Comparison of ENCODE assay signal across 19 cellular contexts in genomic region chr13:29006359-29006850, GRCh38.
A peak's percentile ranks its signal among the peaks of the same experiment; 100 is the strongest.
DNase-seq lines count a peak whose midpoint lies in the region; ATAC-seq and TF ChIP-seq lines count a peak whose summit lies in the region.
"Had no signal": no experiment of that assay in that cellular context is flagged by ENCODE, and none has a peak within 500 bp of the region (broad histone marks: within the 10 kb centered on the region; RNA-seq: fewer than 3 reads in every experiment).

No MANE protein-coding gene starts in this region.

- no peak overlapping the region for H3K27ac Mint-ChIP-seq in GM23338
- H3K27ac Mint-ChIP-seq: CD14-positive monocyte; CD4-positive, alpha-beta memory T cell had no signal

- peaks cover 2% of the 10 kb centered on the region for H3K27me3 Mint-ChIP-seq in GM23338 (ENCODE audit: insufficient read depth, low read depth, poor library complexity)

- intact Hi-C loops in Right ventricle myocardium inferior (cut with DNase I), result no loop called here
- intact Hi-C loops in left ventricle myocardium inferior (cut with micrococcal nuclease), result no loop called here
- intact Hi-C loops in ascending aorta (cut with DNase I), result no loop called here
- intact Hi-C loops in left ventricle myocardium superior (cut with micrococcal nuclease), result no loop called here
- intact Hi-C loops in head of caudate nucleus (cut with DNase I), result no loop called here

- H3F3A ChIP-seq in GM23338 (replicated peaks; ENCODE audit: low read depth), result no peaks in the 10 kb centered on the region

- no peaks in the 10 kb centered on the region for H3K36me3 ChIP-seq in left ventricle myocardium inferior
- no peaks in the 10 kb centered on the region for H3K36me3 ChIP-seq in GM23338 (ENCODE audit: insufficient read depth)
- no peaks in the 10 kb centered on the region for H3K36me3 ChIP-seq in ascending aorta
- H3K36me3 ChIP-seq: BLaER1, HAP-1 had no signal

- no peaks in the 10 kb centered on the region for H3K79me2 ChIP-seq in GM23338 (replicated peaks; ENCODE audit: insufficient read depth)

- H3K4me3 ChIP-seq in left ventricle myocardium inferior (no peak overlapping the region), GM23338 (no peak overlapping the region), ascending aorta (no peak overlapping the region)
- H3K4me3 ChIP-seq: A549, BLaER1, HAP-1 had no signal

- H3K9me3 ChIP-seq in left ventricle myocardium inferior (replicated peaks) (no peaks in the 10 kb centered on the region), ascending aorta (no peaks in the 10 kb centered on the region)
- H3K9me3 ChIP-seq: A549, BLaER1, HAP-1 had no signal

- H3K4me2 ChIP-seq in GM23338, result no peak overlapping the region
- H3K4me2 ChIP-seq: A549, BLaER1 had no signal

- H2AFZ ChIP-seq in GM23338, result peak overlapping the region; percentile 47; the same call in 1 of the 2 replicates

- peaks cover 30% of the 10 kb centered on the region for H3K4me1 ChIP-seq in left ventricle myocardium inferior
- 0 out of 2 replicates have a peak, but pooled peaks cover 6% of the 10 kb centered on the region for H3K4me1 ChIP-seq in GM23338 (ENCODE audit: insufficient read depth)
- peaks cover 0 to 25% of the 10 kb centered on the region in 2 donors for H3K4me1 ChIP-seq in ascending aorta
- H3K4me1 ChIP-seq: A549, BLaER1, HAP-1 had no signal

- TF ChIP-seq CTCF in left ventricle myocardium inferior (IDR thresholded peaks at IDR 0.05; ENCODE audit: borderline replicate concordance) (no peak), GM23338 (conservative IDR thresholded peaks at IDR 0.05; ENCODE audit: low read depth in 2 of 2) (no peak), ascending aorta (IDR thresholded peaks at IDR 0.05) (no peak)

- DNase-seq in Right ventricle myocardium inferior (ENCODE audit: missing footprints) (no peak), left ventricle myocardium inferior (no peak), GM23338 (ENCODE audit: low spot score) (no peak), ascending aorta (ENCODE audit: low spot score in 2 of 2) (no peak), left ventricle myocardium superior (no peak), NCI-H1417 (lab: John Stamatoyannopoulos, UW) (no peak), NCI-H774 (lab: John Stamatoyannopoulos, UW) (no peak), head of caudate nucleus (no peak)
- DNase-seq: AML-193; CD4-positive, alpha-beta memory T cell; DMS153; DMS79; GDM1; GOT3 had no signal

- no peaks in the 10 kb centered on the region for H3K27me3 ChIP-seq in left ventricle myocardium inferior (ENCODE audit: low read depth)
- H3K27me3 ChIP-seq in GM23338 (ENCODE audit: insufficient read depth), result no peaks in the 10 kb centered on the region
- H3K27me3 ChIP-seq in ascending aorta, result no peaks in the 10 kb centered on the region
- H3K27me3 ChIP-seq: BLaER1 had no signal

- H3K9me2 ChIP-seq in GM23338 (ENCODE audit: insufficient read depth), result no peaks in the 10 kb centered on the region

- no peak overlapping the region for H3K4me3 Mint-ChIP-seq in GM23338
- H3K4me3 Mint-ChIP-seq: CD14-positive monocyte; CD4-positive, alpha-beta memory T cell had no signal

- ATAC-seq in Right ventricle myocardium inferior (peak; percentile 72), GM23338 (peak; percentile 46; the same call in 2 of the 3 replicates), left ventricle myocardium superior (peak; percentile 78)
- ATAC-seq: A549 had no signal

- H4K20me1 ChIP-seq in GM23338 (replicated peaks; ENCODE audit: insufficient read depth), result no peaks in the 10 kb centered on the region
- H4K20me1 ChIP-seq: BLaER1 had no signal

- no peak overlapping the region for H3K27ac ChIP-seq in left ventricle myocardium inferior (replicated peaks)
- no peak overlapping the region for H3K27ac ChIP-seq in GM23338 (ENCODE audit: low read depth)
- peak overlapping the region; percentile 2 to 32 for H3K27ac ChIP-seq in ascending aorta
- H3K27ac ChIP-seq: 22Rv1, A549, BLaER1 had no signal

- no peaks in the 10 kb centered on the region for H3K36me3 Mint-ChIP-seq in GM23338 (ENCODE audit: low read depth)
- H3K36me3 Mint-ChIP-seq: CD14-positive monocyte; CD4-positive, alpha-beta memory T cell had no signal

- H3K9me3 Mint-ChIP-seq in GM23338, result no peaks in the 10 kb centered on the region

- H3K4me1 Mint-ChIP-seq in GM23338, result peaks cover 21% of the 10 kb centered on the region
- H3K4me1 Mint-ChIP-seq: CD14-positive monocyte; CD4-positive, alpha-beta memory T cell had no signal

TF ChIP-seq in GM23338, 12 proteins besides CTCF, POLR2A, EP300 and RAD21 (continues in another document):
- TF ChIP-seq ETS1 (IDR thresholded peaks at IDR 0.05) (no peak), CREB1 (CRISPR knock-in tag; IDR thresholded peaks at IDR 0.05; ENCODE audit: low read depth) (no peak), EZH2phosphoT487 (IDR thresholded peaks at IDR 0.05; ENCODE audit: unreplicated experiment) (no peak), STAT1 (IDR thresholded peaks at IDR 0.05; ENCODE audit: unreplicated experiment) (no peak), POLR2AphosphoS5 (IDR thresholded peaks at IDR 0.05; ENCODE audit: low read depth) (no peak), ZNF331 (CRISPR knock-in tag; IDR thresholded peaks at IDR 0.05; ENCODE audit: low read depth) (no peak)
- TF ChIP-seq, protein P1, sequence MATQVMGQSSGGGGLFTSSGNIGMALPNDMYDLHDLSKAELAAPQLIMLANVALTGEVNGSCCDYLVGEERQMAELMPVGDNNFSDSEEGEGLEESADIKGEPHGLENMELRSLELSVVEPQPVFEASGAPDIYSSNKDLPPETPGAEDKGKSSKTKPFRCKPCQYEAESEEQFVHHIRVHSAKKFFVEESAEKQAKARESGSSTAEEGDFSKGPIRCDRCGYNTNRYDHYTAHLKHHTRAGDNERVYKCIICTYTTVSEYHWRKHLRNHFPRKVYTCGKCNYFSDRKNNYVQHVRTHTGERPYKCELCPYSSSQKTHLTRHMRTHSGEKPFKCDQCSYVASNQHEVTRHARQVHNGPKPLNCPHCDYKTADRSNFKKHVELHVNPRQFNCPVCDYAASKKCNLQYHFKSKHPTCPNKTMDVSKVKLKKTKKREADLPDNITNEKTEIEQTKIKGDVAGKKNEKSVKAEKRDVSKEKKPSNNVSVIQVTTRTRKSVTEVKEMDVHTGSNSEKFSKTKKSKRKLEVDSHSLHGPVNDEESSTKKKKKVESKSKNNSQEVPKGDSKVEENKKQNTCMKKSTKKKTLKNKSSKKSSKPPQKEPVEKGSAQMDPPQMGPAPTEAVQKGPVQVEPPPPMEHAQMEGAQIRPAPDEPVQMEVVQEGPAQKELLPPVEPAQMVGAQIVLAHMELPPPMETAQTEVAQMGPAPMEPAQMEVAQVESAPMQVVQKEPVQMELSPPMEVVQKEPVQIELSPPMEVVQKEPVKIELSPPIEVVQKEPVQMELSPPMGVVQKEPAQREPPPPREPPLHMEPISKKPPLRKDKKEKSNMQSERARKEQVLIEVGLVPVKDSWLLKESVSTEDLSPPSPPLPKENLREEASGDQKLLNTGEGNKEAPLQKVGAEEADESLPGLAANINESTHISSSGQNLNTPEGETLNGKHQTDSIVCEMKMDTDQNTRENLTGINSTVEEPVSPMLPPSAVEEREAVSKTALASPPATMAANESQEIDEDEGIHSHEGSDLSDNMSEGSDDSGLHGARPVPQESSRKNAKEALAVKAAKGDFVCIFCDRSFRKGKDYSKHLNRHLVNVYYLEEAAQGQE (IDR thresholded peaks at IDR 0.05; ENCODE audit: unreplicated experiment), result no peak

Comparison
In these comparisons a context has a peak if more than half of its experiments do, and no peak if none do; other contexts are left out.
1. H3K27ac ChIP-seq: peak in ascending aorta (2 of 2); none in left ventricle myocardium inferior (single experiment) and GM23338 (single experiment).
2. Peak in every context shown above with its lines, with median percentiles within 50 percentile points of each other: ATAC-seq.